18 cellular contexts compared by ENCODE assay signal in genomic region chr6:158674342-158674969, GRCh38. TPM values are rescaled to one million over a fixed set of nuclear protein-coding genes. Genes with fewer than 3 reads are reported as not detected.
A peak's percentile ranks its signal among the peaks of the same experiment; 100 is the strongest.
DNase-seq lines count a peak whose midpoint lies in the region; ATAC-seq and TF ChIP-seq lines count a peak whose summit lies in the region.
"Had no signal": no experiment of that assay in that cellular context is flagged by ENCODE, and none has a peak within 500 bp of the region (broad histone marks: within the 10 kb centered on the region; RNA-seq: fewer than 3 reads in every experiment).

No MANE protein-coding gene starts in this region.

- no peak overlapping the region for H2AK5ac ChIP-seq in trophoblast cell (ENCODE audit: low read length)

- no peaks in the 10 kb centered on the region for H3K79me1 ChIP-seq in trophoblast cell (ENCODE audit: low read length)

- no peak overlapping the region for H2BK12ac ChIP-seq in trophoblast cell (ENCODE audit: low read length)

- no peaks in the 10 kb centered on the region for H3K27me3 ChIP-seq in GM23338 (ENCODE audit: insufficient read depth)
- H3K27me3 ChIP-seq in trophoblast cell (ENCODE audit: insufficient read depth, low read length), result no peaks in the 10 kb centered on the region
- H3K27me3 ChIP-seq: Peyer's patch, SJSA1 had no signal

- H3K18ac ChIP-seq in trophoblast cell (ENCODE audit: low read length), result no peak overlapping the region

- H3K9me3 Mint-ChIP-seq in GM23338 (peaks cover 3% of the 10 kb centered on the region; the same call in 1 of the 3 replicates), immature natural killer cell (no peaks in the 10 kb centered on the region)
- H3K9me3 Mint-ChIP-seq: CD8-positive, alpha-beta T cell had no signal

- H3K4ac ChIP-seq in trophoblast cell (ENCODE audit: low read depth, low read length), result no peak overlapping the region

- H2BK5ac ChIP-seq in trophoblast cell (ENCODE audit: low read depth, low read length, poor library complexity), result no peak overlapping the region

- H3K4me2 ChIP-seq in GM23338 (no peak overlapping the region), trophoblast cell (ENCODE audit: low read length) (no peak overlapping the region)
- H3K4me2 ChIP-seq: BLaER1 treated with 17β-estradiol and CSF1 and Interleukin-3, amounts not matched to agents 10 nM and 100 nM; KMS-11 had no signal

- ATAC-seq in GM23338, result no peak
- ATAC-seq in GM19455 (IDR thresholded peaks at IDR 0.05; ENCODE audit: unreplicated experiment), result no peak
- no peak for ATAC-seq in HG03108 (IDR thresholded peaks at IDR 0.05; ENCODE audit: unreplicated experiment)
- ATAC-seq: CD8-positive, alpha-beta T cell had no signal

- H3K4me1 Mint-ChIP-seq in GM23338 (peaks cover 9% of the 10 kb centered on the region), immature natural killer cell (peaks cover 15 to 18% of the 10 kb centered on the region in 2 donors)

- H3K4me3 Mint-ChIP-seq in GM23338 (no peak overlapping the region), immature natural killer cell (no peak overlapping the region)
- H3K4me3 Mint-ChIP-seq: CD8-positive, alpha-beta T cell had no signal

- peak overlapping the region; percentile 18; the same call in 1 of the 2 replicates for H2AFZ ChIP-seq in GM23338
- no peak overlapping the region for H2AFZ ChIP-seq in trophoblast cell (ENCODE audit: insufficient read depth, low read length, poor library complexity)

- no peak overlapping the region for H4K12ac ChIP-seq in trophoblast cell (ENCODE audit: low read depth, low read length)

- H3K9ac ChIP-seq in trophoblast cell (ENCODE audit: low read length), result no peak overlapping the region
- H3K9ac ChIP-seq: BLaER1 treated with 17β-estradiol and CSF1 and Interleukin-3, amounts not matched to agents 10 nM and 100 nM; KMS-11 had no signal

- H3F3A ChIP-seq in GM23338 (replicated peaks; ENCODE audit: low read depth), result no peaks in the 10 kb centered on the region

- H3K27ac ChIP-seq in GM23338 (ENCODE audit: low read depth) (no peak overlapping the region), trophoblast cell (ENCODE audit: low read depth, low read length) (no peak overlapping the region)
- H3K27ac ChIP-seq: BLaER1 treated with 17β-estradiol and CSF1 and Interleukin-3, amounts not matched to agents 10 nM and 100 nM; KMS-11; Peyer's patch; SJSA1 had no signal

- H2BK120ac ChIP-seq in trophoblast cell (ENCODE audit: insufficient read depth, low read length, poor library complexity), result no peak overlapping the region

- H3K36me3 Mint-ChIP-seq in GM23338 (ENCODE audit: low read depth) (no peaks in the 10 kb centered on the region), immature natural killer cell (peaks cover 19 to 31% (median 25%) of the 10 kb centered on the region in 3 donors)

- no peak overlapping the region for H4K91ac ChIP-seq in trophoblast cell (ENCODE audit: low read depth, low read length)

- H3K9me2 ChIP-seq in GM23338 (ENCODE audit: insufficient read depth), result no peaks in the 10 kb centered on the region

- H4K20me1 ChIP-seq in GM23338 (replicated peaks; ENCODE audit: insufficient read depth), result no peaks in the 10 kb centered on the region
- H4K20me1 ChIP-seq: BLaER1 treated with 17β-estradiol and CSF1 and Interleukin-3, amounts not matched to agents 10 nM and 100 nM had no signal

- no peak for DNase-seq in GM23338 (ENCODE audit: low spot score)
- DNase-seq in SK-N-DZ (ENCODE audit: low spot score), result peak; percentile 92
- DNase-seq in immature natural killer cell, result no peak
- DNase-seq in trophoblast cell, result no peak
- no peak for DNase-seq in iPS-NIHi7 (ENCODE audit: extremely low spot score)
- DNase-seq: NCI-H1417 treated with DMSO at 0.1 percent for 48 hours; NCI-H187 treated with DMSO at 0.1 percent for 48 hours; NCI-H2171; NCI-H446 treated with DMSO at 0.1 percent for 48 hours; NCI-H69; NK-92 treated with Interleukin-12 subunit alpha and Interleukin-12 subunit beta, amount 100 ng/mL, for 24 hours; Peyer's patch had no signal

- no peak overlapping the region for H4K8ac ChIP-seq in trophoblast cell (ENCODE audit: low read depth, low read length)

- no peaks in the 10 kb centered on the region for H3K36me3 ChIP-seq in GM23338 (ENCODE audit: insufficient read depth)
- H3K36me3 ChIP-seq in trophoblast cell (ENCODE audit: control insufficient read depth in 1 of 2, insufficient read depth in 2 of 2, low read length in 2 of 2), result no peaks in the 10 kb centered on the region
- H3K36me3 ChIP-seq: Peyer's patch had no signal

- H3K79me2 ChIP-seq in GM23338 (replicated peaks; ENCODE audit: insufficient read depth), result no peaks in the 10 kb centered on the region
- no peaks in the 10 kb centered on the region for H3K79me2 ChIP-seq in trophoblast cell (ENCODE audit: control insufficient read depth, insufficient read depth, low read length, poor library complexity)

- no peaks in the 10 kb centered on the region for H3K9me3 ChIP-seq in trophoblast cell (ENCODE audit: insufficient read depth, low read depth, low read length)
- H3K9me3 ChIP-seq: Peyer's patch, SJSA1 had no signal

- H3K4me1 ChIP-seq in GM23338 (ENCODE audit: insufficient read depth) (no peaks in the 10 kb centered on the region), trophoblast cell (ENCODE audit: control insufficient read depth in 1 of 2, insufficient read depth in 2 of 2, low read length in 2 of 2) (no peaks in the 10 kb centered on the region)
- H3K4me1 ChIP-seq: Peyer's patch had no signal

- peak overlapping the region; percentile 66 for H3K23ac ChIP-seq in trophoblast cell (ENCODE audit: low read length)

- H3K27me3 Mint-ChIP-seq in GM23338 (ENCODE audit: insufficient read depth, low read depth, poor library complexity) (peaks cover 2% of the 10 kb centered on the region), immature natural killer cell (ENCODE audit: low read depth in 3 of 3) (peaks cover 3 to 4% (median 4%) of the 10 kb centered on the region in 3 donors)

- H3K4me3 ChIP-seq in GM23338, result no peak overlapping the region
- no peak overlapping the region for H3K4me3 ChIP-seq in trophoblast cell (ENCODE audit: low read depth, low read length)
- H3K4me3 ChIP-seq: BLaER1 treated with 17β-estradiol and CSF1 and Interleukin-3, amounts not matched to agents 10 nM and 100 nM; Peyer's patch; SJSA1 had no signal

- WGBS in trophoblast cell (ENCODE audit: extremely low coverage, insufficient coverage, insufficient read length), result no CpG with 5 or more reads among the region's 14 CpGs

- no peak for TF ChIP-seq CTCF in GM23338 (conservative IDR thresholded peaks at IDR 0.05; ENCODE audit: low read depth in 2 of 2)

- H3K14ac ChIP-seq in trophoblast cell (ENCODE audit: low read length), result no peak overlapping the region

- H3K27ac Mint-ChIP-seq in GM23338, result no peak overlapping the region; the same call in 1 of the 2 replicates
- H3K27ac Mint-ChIP-seq in immature natural killer cell, result peak overlapping the region in 4 of 6 donors; percentile 5 to 69 (median 63)
- H3K27ac Mint-ChIP-seq: CD8-positive, alpha-beta T cell had no signal

TF ChIP-seq in GM23338, 12 proteins besides CTCF, POLR2A, EP300 and RAD21 (continues in another document):
- TF ChIP-seq STAT1 (IDR thresholded peaks at IDR 0.05; ENCODE audit: unreplicated experiment) (no peak), ZNF114 (CRISPR knock-in tag; IDR thresholded peaks at IDR 0.05) (no peak), JUNB (IDR thresholded peaks at IDR 0.05; ENCODE audit: unreplicated experiment) (no peak), ETS1 (IDR thresholded peaks at IDR 0.05) (no peak)

RNA-seq across cellular contexts. Expression of gene SYTL3, which starts 24.6 kb away (rescaled TPM):
- total RNA-seq in GM23338 (2014; rRNA removed; shearing (Covaris generic)), result 0.07 TPM in 1 of 2 replicates, not detected in the other
- polyA plus RNA-seq in GM23338 (2016; fragmentation: Nextera tagmentation; extraction: Ambion mirVana), result not detected in 2 replicates
- polyA plus RNA-seq in SK-N-DZ (2014; cell fraction: cytosol; rRNA removed), result 3.3 and 6.0 TPM in 2 replicates
- 3.2 and 6.0 TPM in 2 replicates for polyA plus RNA-seq in SK-N-DZ (2014; cell fraction: nucleus; rRNA removed)
- polyA plus RNA-seq in immature natural killer cell, result 10 to 100 TPM; 45.4 to 56.5 (median 52.0) TPM
- 2.7 and 2.9 TPM in 2 replicates for polyA plus RNA-seq in trophoblast cell (2013)

RNA-seq across cellular contexts. Expression of gene DYNLT1, which starts 29.9 kb away (rescaled TPM):
- total RNA-seq in GM23338 (2014; rRNA removed; shearing (Covaris generic)), result 60.9 and 71.6 TPM in 2 replicates
- polyA plus RNA-seq in GM23338 (2016; fragmentation: Nextera tagmentation; extraction: Ambion mirVana), result 235 and 241 TPM in 2 replicates
- 333 and 438 TPM in 2 replicates for polyA plus RNA-seq in SK-N-DZ (2014; cell fraction: cytosol; rRNA removed)
- polyA plus RNA-seq in SK-N-DZ (2014; cell fraction: nucleus; rRNA removed), result 295 and 313 TPM in 2 replicates
- polyA plus RNA-seq in immature natural killer cell, result 100 to 1,000 TPM in 2 of 3 donors, 10 to 100 TPM in 1; 94.2 to 141 (median 119) TPM
- polyA plus RNA-seq in trophoblast cell (2013), result 244 and 246 TPM in 2 replicates

Comparison
In these comparisons a context has a peak if more than half of its experiments do, and no peak if none do; other contexts are left out.
1. RNA of gene SYTL3, which starts 24.6 kb away (polyA plus RNA-seq): 45.4 to 56.5 TPM in immature natural killer cell; not detected in GM23338; every median in the first group is over 10 times any median in the second.